In the genomic region with DNA sequence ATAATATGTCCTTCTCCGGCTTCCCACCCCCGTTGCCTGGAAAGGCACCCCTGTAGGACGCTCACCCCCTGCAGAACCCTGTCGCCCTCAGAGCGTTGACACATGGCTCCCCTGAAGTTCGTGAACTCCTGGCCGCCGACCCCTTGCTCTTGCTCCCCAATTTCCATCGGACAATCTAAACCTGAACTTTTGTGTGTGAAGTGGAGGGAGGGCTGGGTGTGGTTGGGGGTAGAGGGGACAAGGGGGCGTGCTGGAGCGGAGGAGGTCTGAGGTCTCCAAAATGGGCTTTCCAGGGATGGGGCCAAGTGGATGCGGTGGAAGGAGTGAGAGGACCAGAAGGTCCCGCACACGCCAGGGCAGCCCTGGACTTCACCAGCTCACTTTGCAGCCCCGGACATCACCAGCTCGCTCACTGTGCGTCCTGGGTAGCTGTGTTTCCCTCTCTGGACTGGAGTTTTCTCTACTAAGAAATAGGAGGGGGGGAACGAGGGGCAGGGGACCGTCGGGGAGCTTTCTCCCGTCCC, we compare ENCODE assay signal across 8 cellular contexts. TPM values are rescaled to one million over a fixed set of nuclear protein-coding genes. Genes with fewer than 3 reads are reported as not detected.
DNase-seq lines count a peak whose midpoint lies in the region; ATAC-seq and TF ChIP-seq lines count a peak whose summit lies in the region.

No MANE protein-coding gene starts in this region.

- no peak for DNase-seq in adrenal gland
- DNase-seq in immature natural killer cell, result no peak
- DNase-seq in stimulated activated naive B cell treated with anti-CD40 and anti-IgM and Interleukin-4, amounts not matched to agents 10 μg/mL and 1 μg/mL and 100 μg/mL, for 72 hours, result no peak
- DNase-seq in GF-D8 (lab: John Stamatoyannopoulos, UW), result no peak
- DNase-seq in AG08396 (ENCODE audit: low spot score), result no peak

- peak overlapping the region; percentile 94 for H3K27ac ChIP-seq in HUES48 (ENCODE audit: low read depth, low read length)
- H3K27ac ChIP-seq in adrenal gland, result peak overlapping the region in 3 of 5 donors; percentile 72 to 94 (median 89)

- H3K9ac ChIP-seq in HUES48 (ENCODE audit: low read depth, low read length), result no peak overlapping the region

- peaks cover 0 to 8% of the 10 kb centered on the region in 2 donors for H3K4me1 Mint-ChIP-seq in immature natural killer cell
- H3K4me1 Mint-ChIP-seq in stimulated activated naive B cell treated with anti-CD40 and anti-IgM and Interleukin-4, amounts not matched to agents 10 μg/mL and 1 μg/mL and 100 μg/mL, for 72 hours, result peaks cover 9 to 15% of the 10 kb centered on the region in 2 donors

- TF ChIP-seq CTCF in adrenal gland (IDR thresholded peaks at IDR 0.05), result no peak

- H3K4me3 Mint-ChIP-seq in immature natural killer cell, result peak overlapping the region; percentile 78 to 84 (median 83)
- H3K4me3 Mint-ChIP-seq in stimulated activated naive B cell treated with anti-CD40 and anti-IgM and Interleukin-4, amounts not matched to agents 10 μg/mL and 1 μg/mL and 100 μg/mL, for 72 hours, result peak overlapping the region; percentile 77 to 83

- no peak for TF ChIP-seq POLR2A in adrenal gland (IDR thresholded peaks at IDR 0.05)

- H3K4me1 ChIP-seq in HUES48 (ENCODE audit: control insufficient read depth, insufficient read depth, low read length) (peaks cover 32% of the 10 kb centered on the region), adrenal gland (replicated peaks in 1 of 2) (peaks cover 56 to 63% of the 10 kb centered on the region in 2 donors)

- no peak for ATAC-seq in stimulated activated naive B cell treated with anti-CD40 and anti-IgM and Interleukin-4, amounts not matched to agents 10 μg/mL and 1 μg/mL and 100 μg/mL, for 72 hours (replicated peaks)
- ATAC-seq in HG03457 (IDR thresholded peaks at IDR 0.05; ENCODE audit: unreplicated experiment) (no peak), GM21825 (IDR thresholded peaks at IDR 0.05; ENCODE audit: unreplicated experiment) (no peak)

- no peaks in the 10 kb centered on the region for H3K9me3 ChIP-seq in HUES48 (ENCODE audit: control insufficient read depth, insufficient read depth, low read length)
- H3K9me3 ChIP-seq in adrenal gland (replicated peaks in 1 of 3), result no peaks in the 10 kb centered on the region

- H3K27ac Mint-ChIP-seq in immature natural killer cell, result no peak overlapping the region
- H3K27ac Mint-ChIP-seq in stimulated activated naive B cell treated with anti-CD40 and anti-IgM and Interleukin-4, amounts not matched to agents 10 μg/mL and 1 μg/mL and 100 μg/mL, for 72 hours, result no peak overlapping the region

- H3K27me3 ChIP-seq in HUES48 (ENCODE audit: control insufficient read depth, insufficient read depth, low read length) (no peaks in the 10 kb centered on the region), adrenal gland (no peaks in the 10 kb centered on the region)

- 14 to 25% (median 19%) methylated on average over 21 of the region's 21 CpGs for WGBS in adrenal gland, 4 donors

- H3K36me3 Mint-ChIP-seq in immature natural killer cell, result no peaks in the 10 kb centered on the region
- H3K36me3 Mint-ChIP-seq in stimulated activated naive B cell treated with anti-CD40 and anti-IgM and Interleukin-4, amounts not matched to agents 10 μg/mL and 1 μg/mL and 100 μg/mL, for 72 hours, result no peaks in the 10 kb centered on the region

- H3K27me3 Mint-ChIP-seq in immature natural killer cell (ENCODE audit: low read depth in 3 of 3), result peaks cover 6 to 9% (median 7%) of the 10 kb centered on the region in 3 donors
- H3K27me3 Mint-ChIP-seq in stimulated activated naive B cell treated with anti-CD40 and anti-IgM and Interleukin-4, amounts not matched to agents 10 μg/mL and 1 μg/mL and 100 μg/mL, for 72 hours, result peaks cover 51 to 67% of the 10 kb centered on the region in 2 donors

- no peaks in the 10 kb centered on the region for H3K9me3 Mint-ChIP-seq in immature natural killer cell
- H3K9me3 Mint-ChIP-seq in stimulated activated naive B cell treated with anti-CD40 and anti-IgM and Interleukin-4, amounts not matched to agents 10 μg/mL and 1 μg/mL and 100 μg/mL, for 72 hours, result no peaks in the 10 kb centered on the region

- H3K36me3 ChIP-seq in HUES48 (ENCODE audit: control insufficient read depth, insufficient read depth, low read length) (no peaks in the 10 kb centered on the region), adrenal gland (replicated peaks in 1 of 2) (no peaks in the 10 kb centered on the region)

- intact Hi-C loops in adrenal gland (cut with DNase I), result no loop called here

- peak overlapping the region; percentile 54 for H3K4me3 ChIP-seq in HUES48 (ENCODE audit: low read depth, low read length)
- peak overlapping the region in 2 of 4 donors; percentile 67 to 72 for H3K4me3 ChIP-seq in adrenal gland

RNA-seq across cellular contexts. Expression of a gene that starts 18.6 kb away (rescaled TPM):
- 10 to 100 TPM in 7 of 8 donors, 1 to 10 TPM in 1; 9.5 to 31.7 (median 18.7) TPM for total RNA-seq in adrenal gland
- polyA plus RNA-seq in adrenal gland (10 to 100 TPM; 28.5 to 31.5 (median 29.0) TPM), immature natural killer cell (not detected)

RNA-seq across cellular contexts. Expression of a gene that starts 51.2 kb away (rescaled TPM):
- 10 to 100 TPM; 32.6 to 63.4 (median 44.0) TPM for total RNA-seq in adrenal gland
- polyA plus RNA-seq in adrenal gland (100 to 1,000 TPM in 1 of 3 donors, 10 to 100 TPM in 2; 12.4 to 160 (median 57.0) TPM), immature natural killer cell (100 to 1,000 TPM in 1 of 3 donors, 10 to 100 TPM in 2; 40.7 to 120 (median 63.6) TPM)

Comparison
In these comparisons a context has a peak if more than half of its experiments do, and no peak if none do; other contexts are left out.
1. RNA of a gene that starts 18.6 kb away (polyA plus RNA-seq): 28.5 to 31.5 TPM in adrenal gland; not detected in immature natural killer cell; every median in the first group is over 10 times any median in the second.